Comparison of ENCODE assay signal across 30 cellular contexts in the genomic region with DNA sequence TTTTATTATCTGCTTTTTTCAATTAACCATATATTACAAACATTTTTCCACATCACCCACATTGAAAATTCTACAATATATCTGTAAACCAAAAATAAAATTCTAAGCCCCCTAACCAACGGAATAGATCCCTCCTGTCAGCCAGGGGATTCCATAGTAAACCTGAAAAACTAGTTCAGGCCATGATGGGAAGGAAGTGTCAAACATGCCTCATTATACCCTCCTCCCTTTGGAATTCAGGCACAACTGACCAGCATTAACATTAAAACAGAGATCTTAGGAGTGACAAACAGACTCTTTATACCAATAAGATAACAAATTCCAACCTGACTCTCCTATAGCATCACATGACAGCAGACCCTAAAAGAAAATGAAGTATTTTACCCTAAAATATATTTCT.
DNase-seq lines count a peak whose midpoint lies in the region; ATAC-seq, FAIRE-seq and TF ChIP-seq lines count a peak whose summit lies in the region.
"Had no signal": no experiment of that assay in that cellular context is flagged by ENCODE, and none has a peak within 500 bp of the region (broad histone marks: within the 10 kb centered on the region; RNA-seq: fewer than 3 reads in every experiment).

No MANE protein-coding gene starts in this region.

- H3K36me3 ChIP-seq in left ventricle myocardium inferior (peaks cover 45% of the 10 kb centered on the region), heart right ventricle (peaks cover 0 to 48% (median 18%) of the 10 kb centered on the region in 9 donors), H1 (ENCODE audit: control insufficient read depth in 2 of 4, insufficient read depth in 4 of 4, low read length in 3 of 4) (peaks cover 0 to 11% (median 6%) of the 10 kb centered on the region in 4 experiments; a peak in 4 of 8 replicates), gastroesophageal sphincter (peaks cover 0 to 43% of the 10 kb centered on the region in 2 donors)
- H3K36me3 ChIP-seq: ovary had no signal

- ATAC-seq in heart right ventricle (no peak), GM21528 (IDR thresholded peaks at IDR 0.05; ENCODE audit: low FRiP score, unreplicated experiment) (no peak), HG03025 (IDR thresholded peaks at IDR 0.05; ENCODE audit: low FRiP score, unreplicated experiment) (no peak), gastroesophageal sphincter (no peak)
- ATAC-seq: HepG2 had no signal

- no peak for TF ChIP-seq POLR2A in H1 (IDR thresholded peaks at IDR 0.05; ENCODE audit: control extremely low read depth in 1 of 2, low read depth in 2 of 2, low read length in 2 of 2)
- no peak for TF ChIP-seq POLR2A in gastroesophageal sphincter (IDR thresholded peaks at IDR 0.05)

- no peak overlapping the region for H2BK20ac ChIP-seq in H1 (ENCODE audit: low read length)

- H3K27ac ChIP-seq in left ventricle myocardium inferior (replicated peaks), result peak overlapping the region; percentile 32
- peak overlapping the region in 1 of 10 donors; percentile 34 for H3K27ac ChIP-seq in heart right ventricle
- H3K27ac ChIP-seq in H1 (ENCODE audit: low read depth, low read length), result 0 out of 2 replicates have a peak overlapping the region, but pooled peaks have one; percentile 46
- no peak overlapping the region for H3K27ac ChIP-seq in gastroesophageal sphincter
- H3K27ac ChIP-seq: ovary, vagina had no signal

- DNase-seq in left ventricle myocardium inferior, result no peak
- no peak for DNase-seq in heart right ventricle
- no peak for DNase-seq in H1 (ENCODE audit: low read depth in 1 of 2, low spot score in 2 of 2)
- DNase-seq in kidney tubule cell (ENCODE audit: low spot score), result peak; percentile 11
- no peak for DNase-seq in type B pancreatic cell (ENCODE audit: extremely low spot score, unreplicated experiment)
- DNase-seq: activated CD4-positive, alpha-beta memory T cell treated with anti-CD3 and anti-CD28 coated beads, Interleukin-2, amount 10 ng/mL, durations not matched to agents 7 days and 5 days; activated CD8-positive, alpha-beta memory T cell treated with anti-CD3 and anti-CD28 coated beads, Interleukin-2, amount 50 U/mL, for 4 hours; activated naive CD4-positive, alpha-beta T cell treated with Interleukin-2 at 50 U/mL for 16 hours; dorsolateral prefrontal cortex; Kasumi-1; MV-4-11; NCI-H1436 treated with DMSO at 0.1 percent for 48 hours; NCI-H2081 treated with DMSO at 0.1 percent for 48 hours; NCI-H2227 treated with DMSO at 0.1 percent for 48 hours; NCI-H69; ovary; retina; SHP77 treated with DMSO at 0.1 percent for 48 hours; small intestine; stimulated activated naive CD4-positive, alpha-beta T cell treated with Interleukin-2 at 50 U/mL for 16 hours had no signal

- H3K27me3 ChIP-seq in left ventricle myocardium inferior (ENCODE audit: low read depth) (no peaks in the 10 kb centered on the region), heart right ventricle (no peaks in the 10 kb centered on the region), H1 (replicated peaks in 1 of 4; ENCODE audit: control insufficient read depth in 3 of 4, extremely low read depth in 1 of 4, insufficient read depth in 3 of 4, low read length in 3 of 4) (no peaks in the 10 kb centered on the region), gastroesophageal sphincter (no peaks in the 10 kb centered on the region)
- H3K27me3 ChIP-seq: dorsolateral prefrontal cortex, ovary, vagina had no signal

- no peak overlapping the region for H3K23ac ChIP-seq in H1 (ENCODE audit: insufficient read length)

- no peaks in the 10 kb centered on the region for H3K9me3 Mint-ChIP-seq in type B pancreatic cell
- H3K9me3 Mint-ChIP-seq: activated CD4-positive, alpha-beta memory T cell treated with anti-CD3 and anti-CD28 coated beads, Interleukin-2, amount 10 ng/mL, durations not matched to agents 7 days and 5 days; activated T-helper 1 cell treated with anti-CD3 and anti-CD28 coated beads, Interleukin-12 subunit alpha, Interleukin-12 subunit beta, Interleukin-2, Interleukin-4 antibody, amounts not matched to agents 30 ng/mL and 10 ng/mL and 1 ng/mL, durations not matched to agents 14 hours and 24 hours and 36 hours; CD14-positive monocyte; T-helper 2 cell treated with Interferon-gamma antibody and Interleukin-4, amounts not matched to agents 5 μg/mL and 100 μg/mL, for 36 hours had no signal

- no peak overlapping the region for H4K8ac ChIP-seq in H1 (ENCODE audit: extremely low read depth, insufficient read depth, low read length)

- no peak overlapping the region for H3K4ac ChIP-seq in H1 (replicated peaks; ENCODE audit: insufficient read length, low read depth, low read length)

- H3K27me3 Mint-ChIP-seq in type B pancreatic cell, result no peaks in the 10 kb centered on the region
- H3K27me3 Mint-ChIP-seq: activated CD4-positive, alpha-beta memory T cell treated with anti-CD3 and anti-CD28 coated beads, Interleukin-2, amount 10 ng/mL, durations not matched to agents 7 days and 5 days had no signal

- H3K27ac Mint-ChIP-seq in type B pancreatic cell, result peak overlapping the region; percentile 82
- H3K27ac Mint-ChIP-seq: activated CD4-positive, alpha-beta memory T cell treated with anti-CD3 and anti-CD28 coated beads, Interleukin-2, amount 10 ng/mL, durations not matched to agents 7 days and 5 days; activated T-helper 1 cell treated with anti-CD3 and anti-CD28 coated beads, Interleukin-12 subunit alpha, Interleukin-12 subunit beta, Interleukin-2, Interleukin-4 antibody, amounts not matched to agents 30 ng/mL and 10 ng/mL and 1 ng/mL, durations not matched to agents 14 hours and 24 hours and 36 hours; CD14-positive monocyte; T-helper 2 cell treated with Interferon-gamma antibody and Interleukin-4, amounts not matched to agents 5 μg/mL and 100 μg/mL, for 36 hours had no signal

- 58 to 75% methylated on average over 1 of the region's 1 CpG for WGBS in heart right ventricle, 2 donors
- WGBS in H1 (ENCODE audit: extremely low coverage in 1 of 2, insufficient coverage in 1 of 2, insufficient read length in 1 of 2, insufficient replicate concordance in 2 of 2, low coverage in 1 of 2, low lambda C conversion rate in 2 of 2, missing lambda C conversion rate in 1 of 2), 2 experiments, result 4% methylated on average over 1 of the region's 1 CpG; no CpG with 5 or more reads in 1 of the 2 experiments
- WGBS in gastroesophageal sphincter (ENCODE audit: low coverage in 1 of 2), 2 donors, result 46 to 57% methylated on average over 1 of the region's 1 CpG

- FAIRE-seq in H1 (lab: Jason Lieb, UNC), result peak; percentile 75
- FAIRE-seq: A204.1, HepG2, RCC 7860, small intestine had no signal

- H3K4me1 ChIP-seq in left ventricle myocardium inferior, result peaks cover 44% of the 10 kb centered on the region
- peaks cover 0 to 21% (median 5%) of the 10 kb centered on the region in 9 donors for H3K4me1 ChIP-seq in heart right ventricle
- H3K4me1 ChIP-seq in H1 (replicated peaks in 1 of 4; ENCODE audit: control insufficient read depth in 3 of 4, insufficient read depth in 4 of 4, low read length in 3 of 4), result peaks cover 0 to 26% (median 21%) of the 10 kb centered on the region in 4 experiments
- H3K4me1 ChIP-seq in gastroesophageal sphincter, result peaks cover 0 to 16% (median 0%) of the 10 kb centered on the region in 3 donors
- H3K4me1 ChIP-seq: vagina had no signal

- no peaks in the 10 kb centered on the region for H3K79me1 ChIP-seq in H1 (ENCODE audit: low read depth, low read length)

- H3K14ac ChIP-seq in H1 (ENCODE audit: insufficient read length), result no peak overlapping the region

- H4K91ac ChIP-seq in H1 (replicated peaks; ENCODE audit: insufficient read length, low read length), result no peak overlapping the region

- H2AK5ac ChIP-seq in H1 (ENCODE audit: low read depth, low read length), result no peak overlapping the region

- peaks cover 49% of the 10 kb centered on the region for H3K36me3 Mint-ChIP-seq in type B pancreatic cell
- H3K36me3 Mint-ChIP-seq: CD14-positive monocyte had no signal

- TF ChIP-seq RAD21 in H1 (IDR thresholded peaks at IDR 0.05 in 1 of 2, conservative IDR thresholded peaks at IDR 0.05 in 1 of 2; ENCODE audit: low read depth in 2 of 2, low read length in 2 of 2), result no peak

- no peaks in the 10 kb centered on the region for H3K9me3 ChIP-seq in left ventricle myocardium inferior (replicated peaks)
- H3K9me3 ChIP-seq in heart right ventricle, result no peaks in the 10 kb centered on the region
- H3K9me3 ChIP-seq in H1 (ENCODE audit: insufficient read depth in 2 of 2, low read depth in 1 of 2, low read length in 1 of 2), result no peaks in the 10 kb centered on the region
- H3K9me3 ChIP-seq in gastroesophageal sphincter, result no peaks in the 10 kb centered on the region
- H3K9me3 ChIP-seq: ovary, vagina had no signal

- intact Hi-C loops in left ventricle myocardium inferior (cut with micrococcal nuclease), result no loop called here
- intact Hi-C loops in heart right ventricle (cut with DNase I), result no loop called here

- H3K4me3 ChIP-seq in left ventricle myocardium inferior (no peak overlapping the region), heart right ventricle (no peak overlapping the region), H1 (ENCODE audit: extremely low read depth in 1 of 4, insufficient read depth in 2 of 4, low read depth in 3 of 4, low read length in 4 of 4) (no peak overlapping the region; a peak in 1 of 8 replicates), gastroesophageal sphincter (no peak overlapping the region)
- H3K4me3 ChIP-seq: dorsolateral prefrontal cortex, ovary, vagina had no signal

- peak overlapping the region; percentile 35 to 66; a peak in 3 of 4 replicates for H3K4me2 ChIP-seq in H1 (ENCODE audit: insufficient read depth in 1 of 2, low read depth in 2 of 2, low read length in 2 of 2)

- peak overlapping the region; percentile 38 for H3K4me3 Mint-ChIP-seq in type B pancreatic cell
- H3K4me3 Mint-ChIP-seq: activated CD4-positive, alpha-beta memory T cell treated with anti-CD3 and anti-CD28 coated beads, Interleukin-2, amount 10 ng/mL, durations not matched to agents 7 days and 5 days; activated T-helper 1 cell treated with anti-CD3 and anti-CD28 coated beads, Interleukin-12 subunit alpha, Interleukin-12 subunit beta, Interleukin-2, Interleukin-4 antibody, amounts not matched to agents 30 ng/mL and 10 ng/mL and 1 ng/mL, durations not matched to agents 14 hours and 24 hours and 36 hours; CD14-positive monocyte; T-helper 2 cell treated with Interferon-gamma antibody and Interleukin-4, amounts not matched to agents 5 μg/mL and 100 μg/mL, for 36 hours had no signal

- no peaks in the 10 kb centered on the region for H3K79me2 ChIP-seq in H1 (ENCODE audit: control insufficient read depth in 1 of 2, insufficient read depth in 2 of 2, low read length in 2 of 2)

- H2AFZ ChIP-seq in H1 (ENCODE audit: low read length), result no peak overlapping the region

- TF ChIP-seq CTCF in left ventricle myocardium inferior (IDR thresholded peaks at IDR 0.05; ENCODE audit: borderline replicate concordance) (no peak), heart right ventricle (IDR thresholded peaks at IDR 0.05) (no peak), H1 (IDR thresholded peaks at IDR 0.05; ENCODE audit: control extremely low read depth in 1 of 3, insufficient read depth in 1 of 3, low read depth in 1 of 3, low read length in 3 of 3) (no peak), type B pancreatic cell (conservative IDR thresholded peaks at IDR 0.05) (no peak), gastroesophageal sphincter (IDR thresholded peaks at IDR 0.05) (no peak)

- H2BK120ac ChIP-seq in H1 (replicated peaks; ENCODE audit: low read depth, low read length), result no peak overlapping the region

- CTCF ChIA-PET in H1 (lab: Charles Lee; ENCODE audit: partially characterized antibody), result interaction anchor here (0.5 kb wide), 1 partner anchor 39 kb away, joined by 3 read pairs; no protein-coding TSS in a partner anchor

- no peak overlapping the region for H4K5ac ChIP-seq in H1 (ENCODE audit: insufficient read length, low read depth, low read length)

- POLR2A ChIA-PET in H1 (lab: Charles Lee; ENCODE audit: partially characterized antibody), result no interaction called here

- no peaks in the 10 kb centered on the region for H3K23me2 ChIP-seq in H1 (ENCODE audit: low read depth, low read length)

- TF ChIP-seq EP300 in H1 (IDR thresholded peaks at IDR 0.05; ENCODE audit: borderline replicate concordance in 1 of 2, low read depth in 2 of 2, low read length in 2 of 2), result peak in 1 of 2 experiments; percentile 45; a peak in 1 of 3 replicates
- TF ChIP-seq EP300 in gastroesophageal sphincter (IDR thresholded peaks at IDR 0.05), result no peak

- H3K4me1 Mint-ChIP-seq in type B pancreatic cell (ENCODE audit: unreplicated experiment), result peaks cover 15% of the 10 kb centered on the region
- H3K4me1 Mint-ChIP-seq: activated CD4-positive, alpha-beta memory T cell treated with anti-CD3 and anti-CD28 coated beads, Interleukin-2, amount 10 ng/mL, durations not matched to agents 7 days and 5 days; CD14-positive monocyte had no signal

- no peak overlapping the region for H3K9ac ChIP-seq in H1 (replicated peaks in 1 of 4; ENCODE audit: extremely low read depth in 1 of 4, low read depth in 3 of 4, low read length in 3 of 4)

- peak overlapping the region; percentile 94; the same call in 1 of the 2 replicates for H2BK5ac ChIP-seq in H1 (ENCODE audit: low read depth, low read length)

- no peaks in the 10 kb centered on the region for H4K20me1 ChIP-seq in H1 (replicated peaks in 1 of 2; ENCODE audit: control insufficient read depth in 1 of 2, insufficient read depth in 2 of 2, low read length in 2 of 2)

- H3K18ac ChIP-seq in H1 (ENCODE audit: extremely low read depth, low read length), result 0 out of 2 replicates have a peak overlapping the region, but pooled peaks have one; percentile 49

- peak overlapping the region; percentile 79; the same call in 1 of the 2 replicates for H2BK12ac ChIP-seq in H1 (ENCODE audit: low read depth, low read length)

- no peak overlapping the region for H3K56ac ChIP-seq in H1 (replicated peaks; ENCODE audit: insufficient read length, low read depth, low read length)

- no peak overlapping the region for H2BK15ac ChIP-seq in H1 (ENCODE audit: low read length)

Comparison
In these comparisons a context has a peak if more than half of its experiments do, and no peak if none do; other contexts are left out.
1. H3K27ac ChIP-seq: peak in left ventricle myocardium inferior (single experiment) and H1 (single experiment); none in gastroesophageal sphincter (0 of 4).